9 cellular contexts compared by ENCODE assay signal in genomic region chr12:117874842-117875434, GRCh38.
A peak's percentile ranks its signal among the peaks of the same experiment; 100 is the strongest.
DNase-seq lines count a peak whose midpoint lies in the region; ATAC-seq, FAIRE-seq and TF ChIP-seq lines count a peak whose summit lies in the region.
"Had no signal": no experiment of that assay in that cellular context is flagged by ENCODE, and none has a peak within 500 bp of the region (broad histone marks: within the 10 kb centered on the region; RNA-seq: fewer than 3 reads in every experiment).

No MANE protein-coding gene starts in this region.

- peaks cover 9% of the 10 kb centered on the region for H3K4me1 ChIP-seq in CD4-positive, CD25-positive, alpha-beta regulatory T cell (ENCODE audit: control insufficient read depth, insufficient read depth, low read length, poor library complexity, severe bottlenecking)
- no peaks in the 10 kb centered on the region for H3K4me1 ChIP-seq in kidney (ENCODE audit: control insufficient read depth in 1 of 2, insufficient read depth in 1 of 2, low read depth in 1 of 2, low read length in 2 of 2)

- H3K9me3 ChIP-seq in CD4-positive, CD25-positive, alpha-beta regulatory T cell (ENCODE audit: control insufficient read depth in 2 of 2, low read length in 2 of 2) = no peaks in the 10 kb centered on the region
- H3K9me3 ChIP-seq in kidney (ENCODE audit: control insufficient read depth in 1 of 2, low read length in 2 of 2) = no peaks in the 10 kb centered on the region

- no peaks in the 10 kb centered on the region for H3K27me3 ChIP-seq in CD4-positive, CD25-positive, alpha-beta regulatory T cell (ENCODE audit: control insufficient read depth, insufficient read depth, low read length)

- peaks cover 24% of the 10 kb centered on the region for H3K27me3 Mint-ChIP-seq in CD4-positive, CD25-positive, alpha-beta regulatory T cell

- no peaks in the 10 kb centered on the region for H3K36me3 ChIP-seq in CD4-positive, CD25-positive, alpha-beta regulatory T cell (ENCODE audit: control insufficient read depth, insufficient read depth, low read length)
- H3K36me3 ChIP-seq in kidney (ENCODE audit: control insufficient read depth in 1 of 2, insufficient read depth in 2 of 2, low read length in 2 of 2) = no peaks in the 10 kb centered on the region

- H3K36me3 Mint-ChIP-seq in CD4-positive, CD25-positive, alpha-beta regulatory T cell = no peaks in the 10 kb centered on the region
- H3K36me3 Mint-ChIP-seq: IgD-negative memory B cell had no signal

- in situ Hi-C loops in T47D (cut with HindIII; ENCODE audit: low pct_unique_long_range_greater_than_20kb, low sequenced_read_pairs) = no loop called here

- peak overlapping the region in 1 of 4 donors; percentile 43 for H3K4me3 Mint-ChIP-seq in CD4-positive, CD25-positive, alpha-beta regulatory T cell

- no peak overlapping the region for H3K27ac ChIP-seq in CD4-positive, CD25-positive, alpha-beta regulatory T cell (ENCODE audit: insufficient read depth, low read length, poor library complexity, severe bottlenecking)
- no peak overlapping the region for H3K27ac ChIP-seq in VCaP
- no peak overlapping the region for H3K27ac ChIP-seq in kidney (ENCODE audit: low read depth in 2 of 2, low read length in 2 of 2)

- FAIRE-seq in kidney (lab: Jason Lieb, UNC) = no peak

- no peak overlapping the region for H3K9ac ChIP-seq in kidney (ENCODE audit: low read length in 2 of 2)

- DNase-seq in CD4-positive, CD25-positive, alpha-beta regulatory T cell = peak; percentile 19 to 53 (median 43)
- peak; percentile 59 for DNase-seq in NCI-H1694 treated with DMSO at 0.1 percent for 48 hours (lab: John Stamatoyannopoulos, UW)
- peak; percentile 63 to 74 for DNase-seq in T47D (ENCODE audit: low read depth in 1 of 2, low spot score in 1 of 2)
- peak; percentile 85 for DNase-seq in kidney
- peak; percentile 57 to 62 for DNase-seq in stimulated activated CD4-positive, alpha-beta T cell treated with anti-CD3 and anti-CD28 coated beads, Interleukin-1b, Interleukin-23, amount 100 ng/mL, for 4 hours (ENCODE audit: low read depth in 2 of 2)

- no peak overlapping the region for H3K4me3 ChIP-seq in CD4-positive, CD25-positive, alpha-beta regulatory T cell (ENCODE audit: low read depth, low read length)
- H3K4me3 ChIP-seq in kidney (ENCODE audit: low read length in 2 of 2) = no peak overlapping the region

- H3K9me3 Mint-ChIP-seq in CD4-positive, CD25-positive, alpha-beta regulatory T cell = peaks cover 0 to 7% (median 0%) of the 10 kb centered on the region in 7 donors
- H3K9me3 Mint-ChIP-seq: IgD-negative memory B cell had no signal

- H3K4me1 Mint-ChIP-seq in CD4-positive, CD25-positive, alpha-beta regulatory T cell = peaks cover 0 to 15% (median 6%) of the 10 kb centered on the region in 4 donors

- TF ChIP-seq CTCF in VCaP (conservative IDR thresholded peaks at IDR 0.05) (peak; percentile 97), kidney (IDR thresholded peaks at IDR 0.05; ENCODE audit: borderline replicate concordance, extremely low read depth, insufficient read depth) (peak; percentile 92)

- peak; percentile 53 to 55 for ATAC-seq in CD4-positive, CD25-positive, alpha-beta regulatory T cell (ENCODE audit: low read depth in 2 of 2)
- ATAC-seq in GM21528 (IDR thresholded peaks at IDR 0.05; ENCODE audit: low FRiP score, unreplicated experiment) (peak; percentile 54), GM21737 (IDR thresholded peaks at IDR 0.05; ENCODE audit: unreplicated experiment) (no peak)

- H3K27ac Mint-ChIP-seq in CD4-positive, CD25-positive, alpha-beta regulatory T cell = peak overlapping the region in 1 of 3 donors; percentile 67
- H3K27ac Mint-ChIP-seq: IgD-negative memory B cell had no signal

- intact Hi-C loops in kidney (cut with DNase I) = no loop called here
